ENCODE assay signal across 15 cellular contexts in the genomic region with DNA sequence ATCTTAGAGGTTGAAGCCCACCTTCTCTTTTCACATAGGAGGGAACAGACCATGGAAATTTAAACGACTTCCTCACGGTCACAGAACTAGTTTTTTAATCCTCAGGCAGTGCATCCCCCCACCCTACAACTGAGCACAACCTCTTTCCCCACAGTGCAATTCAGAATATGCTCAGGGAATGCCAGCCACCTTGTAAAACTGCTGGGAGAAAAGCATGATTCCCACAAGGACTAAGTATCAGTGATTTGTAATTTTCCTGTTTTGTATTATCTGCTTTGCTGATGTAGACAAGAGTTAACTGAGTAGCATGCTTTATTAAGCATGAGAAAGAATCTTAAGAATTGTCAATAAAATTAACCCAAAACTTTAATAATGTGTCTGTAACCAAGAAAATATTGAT. TPM values are rescaled to one million over a fixed set of nuclear protein-coding genes. Genes with fewer than 3 reads are reported as not detected.
A peak's percentile ranks its signal among the peaks of the same experiment; 100 is the strongest.
DNase-seq lines count a peak whose midpoint lies in the region; ATAC-seq and TF ChIP-seq lines count a peak whose summit lies in the region.
"Had no signal": no experiment of that assay in that cellular context is flagged by ENCODE, and none has a peak within 500 bp of the region (broad histone marks: within the 10 kb centered on the region; RNA-seq: fewer than 3 reads in every experiment).

No MANE protein-coding gene starts in this region.

- ATAC-seq in natural killer cell (no peak), GM21576 (IDR thresholded peaks at IDR 0.05; ENCODE audit: unreplicated experiment) (no peak), left colon (no peak), HG02852 (IDR thresholded peaks at IDR 0.05; ENCODE audit: unreplicated experiment) (no peak), HG02973 (IDR thresholded peaks at IDR 0.05; ENCODE audit: unreplicated experiment) (no peak)
- ATAC-seq in natural killer cell treated with Interleukin-12 subunit alpha and Interleukin-12 subunit beta and Interleukin-15 and Interleukin-18, amount 100 ng/mL, for 72 hours = no peak
- no peak for ATAC-seq in activated CD8-positive, alpha-beta T cell treated with anti-CD3 and anti-CD28 coated beads for 36 hours

- H3K27ac Mint-ChIP-seq in natural killer cell (peak overlapping the region; percentile 24 to 53), mesothelial cell of epicardium (peak overlapping the region; percentile 66)
- peak overlapping the region in 1 of 2 donors; percentile 20 for H3K27ac Mint-ChIP-seq in natural killer cell treated with Interleukin-12 subunit alpha and Interleukin-12 subunit beta and Interleukin-15 and Interleukin-18, amount 100 ng/mL, for 72 hours
- H3K27ac Mint-ChIP-seq in activated CD8-positive, alpha-beta T cell treated with anti-CD3 and anti-CD28 coated beads for 36 hours = peak overlapping the region; percentile 74

- H3K4me3 Mint-ChIP-seq in natural killer cell = no peak overlapping the region
- no peak overlapping the region for H3K4me3 Mint-ChIP-seq in natural killer cell treated with Interleukin-12 subunit alpha and Interleukin-12 subunit beta and Interleukin-15 and Interleukin-18, amount 100 ng/mL, for 72 hours
- H3K4me3 Mint-ChIP-seq in activated CD8-positive, alpha-beta T cell treated with anti-CD3 and anti-CD28 coated beads for 36 hours = no peak overlapping the region
- H3K4me3 Mint-ChIP-seq in mesothelial cell of epicardium = no peak overlapping the region

- DNase-seq in natural killer cell = no peak
- no peak for DNase-seq in natural killer cell treated with Interleukin-12 subunit alpha and Interleukin-12 subunit beta and Interleukin-15 and Interleukin-18, amount 100 ng/mL, for 72 hours (ENCODE audit: low spot score)
- no peak for DNase-seq in activated CD8-positive, alpha-beta T cell treated with anti-CD3 and anti-CD28 coated beads for 36 hours
- no peak for DNase-seq in mesothelial cell of epicardium (ENCODE audit: low spot score in 2 of 2, unreplicated experiment in 2 of 2)
- DNase-seq in left colon = no peak
- DNase-seq: activated CD8-positive, alpha-beta memory T cell treated with anti-CD3 and anti-CD28 coated beads, Interleukin-2, amount 50 U/mL, for 4 hours; amygdala; cortex of kidney; NCI-H2029; NCI-H526; spleen had no signal

- H3K27me3 Mint-ChIP-seq in natural killer cell (ENCODE audit: low read depth in 2 of 2) (no peaks in the 10 kb centered on the region), mesothelial cell of epicardium (ENCODE audit: low read depth) (no peaks in the 10 kb centered on the region)
- no peaks in the 10 kb centered on the region for H3K27me3 Mint-ChIP-seq in natural killer cell treated with Interleukin-12 subunit alpha and Interleukin-12 subunit beta and Interleukin-15 and Interleukin-18, amount 100 ng/mL, for 72 hours
- H3K27me3 Mint-ChIP-seq in activated CD8-positive, alpha-beta T cell treated with anti-CD3 and anti-CD28 coated beads for 36 hours = no peaks in the 10 kb centered on the region

- intact Hi-C loops in natural killer cell (cut with micrococcal nuclease) (no loop called here), left colon (cut with DNase I, micrococcal nuclease) (no loop called here)
- intact Hi-C loops in activated CD8-positive, alpha-beta T cell treated with anti-CD3 and anti-CD28 coated beads for 36 hours (cut with micrococcal nuclease) = no loop called here

- H3K9me3 Mint-ChIP-seq in natural killer cell (no peaks in the 10 kb centered on the region), mesothelial cell of epicardium (no peaks in the 10 kb centered on the region)
- H3K9me3 Mint-ChIP-seq in natural killer cell treated with Interleukin-12 subunit alpha and Interleukin-12 subunit beta and Interleukin-15 and Interleukin-18, amount 100 ng/mL, for 72 hours = no peaks in the 10 kb centered on the region
- no peaks in the 10 kb centered on the region for H3K9me3 Mint-ChIP-seq in activated CD8-positive, alpha-beta T cell treated with anti-CD3 and anti-CD28 coated beads for 36 hours

- TF ChIP-seq CTCF in natural killer cell (IDR thresholded peaks at IDR 0.05) (no peak), mesothelial cell of epicardium (IDR thresholded peaks at IDR 0.05; ENCODE audit: unreplicated experiment) (no peak)
- TF ChIP-seq CTCF in activated CD8-positive, alpha-beta T cell treated with anti-CD3 and anti-CD28 coated beads for 36 hours (IDR thresholded peaks at IDR 0.05) = no peak

- H3K36me3 Mint-ChIP-seq in natural killer cell (no peaks in the 10 kb centered on the region), mesothelial cell of epicardium (peaks cover 23% of the 10 kb centered on the region)
- peaks cover 11% of the 10 kb centered on the region for H3K36me3 Mint-ChIP-seq in natural killer cell treated with Interleukin-12 subunit alpha and Interleukin-12 subunit beta and Interleukin-15 and Interleukin-18, amount 100 ng/mL, for 72 hours
- peaks cover 23% of the 10 kb centered on the region for H3K36me3 Mint-ChIP-seq in activated CD8-positive, alpha-beta T cell treated with anti-CD3 and anti-CD28 coated beads for 36 hours (ENCODE audit: low read depth)

- CTCF ChIA-PET in activated CD8-positive, alpha-beta T cell treated with anti-CD3 and anti-CD28 coated beads for 36 hours (lab: Charles Lee) = no interaction called here

- POLR2A ChIA-PET in activated CD8-positive, alpha-beta T cell treated with anti-CD3 and anti-CD28 coated beads for 36 hours (lab: Charles Lee) = no interaction called here

- H3K4me1 Mint-ChIP-seq in natural killer cell (peaks cover 5 to 11% of the 10 kb centered on the region in 2 donors), mesothelial cell of epicardium (peaks cover 7% of the 10 kb centered on the region)
- H3K4me1 Mint-ChIP-seq in natural killer cell treated with Interleukin-12 subunit alpha and Interleukin-12 subunit beta and Interleukin-15 and Interleukin-18, amount 100 ng/mL, for 72 hours (ENCODE audit: low read depth in 2 of 2) = peaks cover 6% of the 10 kb centered on the region in 2 donors
- H3K4me1 Mint-ChIP-seq in activated CD8-positive, alpha-beta T cell treated with anti-CD3 and anti-CD28 coated beads for 36 hours (ENCODE audit: low read depth) = peaks cover 30% of the 10 kb centered on the region

RNA-seq across cellular contexts. Expression of a gene that starts 23.8 kb away (rescaled TPM):
- 100 to 1,000 TPM in 2 of 3 donors, 10 to 100 TPM in 1; 99.9 to 117 (median 107) TPM for total RNA-seq in natural killer cell
- 100 to 1,000 TPM in 1 of 2 donors, 10 to 100 TPM in 1; 73.1 to 125 TPM for total RNA-seq in natural killer cell treated with Interleukin-12 subunit alpha and Interleukin-12 subunit beta and Interleukin-15 and Interleukin-18, amount 100 ng/mL, for 72 hours
- 10 to 100 TPM; 88.5 to 89.3 TPM for total RNA-seq in activated CD8-positive, alpha-beta T cell treated with anti-CD3 and anti-CD28 coated beads for 36 hours
- 66.1 to 70.6 TPM (median 67.2 TPM) in 3 replicates for total RNA-seq in mesothelial cell of epicardium
- total RNA-seq in left colon = 100 to 1,000 TPM; 115 to 141 TPM

RNA-seq across cellular contexts. Expression of a gene that starts 58.7 kb away (rescaled TPM):
- total RNA-seq in natural killer cell = not detected
- not detected for total RNA-seq in natural killer cell treated with Interleukin-12 subunit alpha and Interleukin-12 subunit beta and Interleukin-15 and Interleukin-18, amount 100 ng/mL, for 72 hours
- under 1 TPM; 0.50 to 0.56 TPM for total RNA-seq in activated CD8-positive, alpha-beta T cell treated with anti-CD3 and anti-CD28 coated beads for 36 hours
- 0.72 to 0.86 TPM (median 0.75 TPM) in 3 replicates for total RNA-seq in mesothelial cell of epicardium
- under 1 TPM in 1 of 2 donors, not detected in 1; 0.31 TPM for total RNA-seq in left colon
- total RNA-seq: subcutaneous adipose tissue had no signal
